14 cellular contexts compared by ENCODE assay signal in the genomic region with DNA sequence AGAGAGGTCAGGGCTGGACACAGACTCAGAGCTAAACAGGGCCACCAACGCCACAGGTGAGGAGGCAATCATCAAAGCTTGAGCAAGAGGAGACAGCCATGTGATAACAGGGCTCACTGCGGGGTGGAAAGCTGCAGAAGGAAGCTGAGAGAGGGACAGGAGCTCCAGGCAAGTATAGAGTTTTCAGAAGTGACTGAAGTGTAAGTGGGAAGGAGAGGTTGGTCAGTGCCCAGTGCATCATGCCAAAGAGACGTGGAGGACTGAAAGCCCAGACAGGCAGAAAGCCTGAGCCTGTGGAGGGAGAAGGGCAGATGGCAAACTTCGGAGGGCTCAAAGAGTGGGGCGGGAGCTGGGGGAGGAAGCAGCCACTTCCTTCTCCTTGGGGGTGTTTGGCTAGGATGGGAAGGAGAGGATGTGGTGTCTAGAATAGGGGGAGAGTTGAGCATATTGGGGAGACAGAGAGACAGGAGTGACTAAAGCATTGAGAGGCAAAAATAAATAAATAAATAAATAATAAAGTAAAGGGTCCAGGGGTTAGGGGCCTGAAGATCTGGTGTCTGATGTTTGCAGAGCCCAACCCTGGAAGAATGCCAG. TPM values are rescaled to one million over a fixed set of nuclear protein-coding genes. Genes with fewer than 3 reads are reported as not detected.
DNase-seq lines count a peak whose midpoint lies in the region; ATAC-seq and TF ChIP-seq lines count a peak whose summit lies in the region.
"Had no signal": no experiment of that assay in that cellular context is flagged by ENCODE, and none has a peak within 500 bp of the region (broad histone marks: within the 10 kb centered on the region; RNA-seq: fewer than 3 reads in every experiment).

No MANE protein-coding gene starts in this region.

- TF ChIP-seq CTCF in RWPE1 (conservative IDR thresholded peaks at IDR 0.05; ENCODE audit: low read depth), result no peak
- no peak for TF ChIP-seq CTCF in suprapubic skin (IDR thresholded peaks at IDR 0.05)
- TF ChIP-seq CTCF in prostate gland (IDR thresholded peaks at IDR 0.05), result no peak

- H3K36me3 ChIP-seq in suprapubic skin (peaks cover 3% of the 10 kb centered on the region), prostate gland (no peaks in the 10 kb centered on the region)
- H3K36me3 ChIP-seq: HAP-1 had no signal

- no peak overlapping the region for H3K4me3 Mint-ChIP-seq in activated naive CD4-positive, alpha-beta T cell treated with anti-CD3 and anti-CD28 coated beads, Interleukin-2, amount 50 U/mL, for 24 hours
- H3K4me3 Mint-ChIP-seq: memory B cell had no signal

- H3K27ac Mint-ChIP-seq in activated naive CD4-positive, alpha-beta T cell treated with anti-CD3 and anti-CD28 coated beads, Interleukin-2, amount 50 U/mL, for 24 hours, result peak overlapping the region; percentile 12
- H3K27ac Mint-ChIP-seq: memory B cell had no signal

- POLR2A ChIA-PET in RWPE1 (lab: Yijun Ruan, JAX; ENCODE audit: low non-redundant PET), result interaction anchor here (0.6 kb wide), 1 partner anchor 17 kb away, joined by 3 read pairs; no protein-coding TSS in a partner anchor

- H3K36me3 Mint-ChIP-seq in activated naive CD4-positive, alpha-beta T cell treated with anti-CD3 and anti-CD28 coated beads, Interleukin-2, amount 50 U/mL, for 24 hours, result no peaks in the 10 kb centered on the region
- H3K36me3 Mint-ChIP-seq: activated naive CD8-positive, alpha-beta T cell had no signal

- TF ChIP-seq EP300 in suprapubic skin (IDR thresholded peaks at IDR 0.05), result no peak

- H3K9me3 Mint-ChIP-seq in activated naive CD4-positive, alpha-beta T cell treated with anti-CD3 and anti-CD28 coated beads, Interleukin-2, amount 50 U/mL, for 24 hours, result no peaks in the 10 kb centered on the region
- H3K9me3 Mint-ChIP-seq: memory B cell had no signal

- no peak for ATAC-seq in HG03135 (IDR thresholded peaks at IDR 0.05; ENCODE audit: unreplicated experiment)

- 55% methylated on average over 4 of the region's 5 CpGs for WGBS in suprapubic skin
- WGBS in prostate gland, result 52% methylated on average over 5 of the region's 5 CpGs

- H3K4me3 ChIP-seq in suprapubic skin, result no peak overlapping the region
- no peak overlapping the region for H3K4me3 ChIP-seq in prostate gland
- H3K4me3 ChIP-seq: HAP-1 had no signal

- no peaks in the 10 kb centered on the region for H3K27me3 ChIP-seq in layer of hippocampus (ENCODE audit: control insufficient read depth, insufficient read depth, low read length)
- no peaks in the 10 kb centered on the region for H3K27me3 ChIP-seq in suprapubic skin
- no peaks in the 10 kb centered on the region for H3K27me3 ChIP-seq in prostate gland (replicated peaks; ENCODE audit: insufficient read depth)
- H3K27me3 ChIP-seq: esophagus muscularis mucosa had no signal

- H3K27ac ChIP-seq in RWPE1 (peak overlapping the region; percentile 90), layer of hippocampus (ENCODE audit: low read depth, low read length) (peak overlapping the region; percentile 13), suprapubic skin (peak overlapping the region; percentile 27), prostate gland (no peak overlapping the region)
- H3K27ac ChIP-seq: HL-60, VCaP had no signal

- CTCF ChIA-PET in RWPE1 (lab: Yijun Ruan, JAX), result interaction anchor here (0.7 kb wide), 2 partner anchors 64 to 67 kb away, joined by 3 read pairs; no protein-coding TSS in a partner anchor

- TF ChIP-seq POLR2A in suprapubic skin (IDR thresholded peaks at IDR 0.05) (no peak), prostate gland (IDR thresholded peaks at IDR 0.05) (no peak)

- DNase-seq in activated naive CD4-positive, alpha-beta T cell (lab: John Stamatoyannopoulos, UW), result no peak
- no peak for DNase-seq in RWPE1 (ENCODE audit: low spot score)
- no peak for DNase-seq in suprapubic skin (ENCODE audit: low spot score in 2 of 2)
- no peak for DNase-seq in NCI-H446 treated with DMSO at 0.1 percent for 48 hours (lab: John Stamatoyannopoulos, UW)
- no peak for DNase-seq in prostate gland (ENCODE audit: low spot score)

- H3K9me3 ChIP-seq in suprapubic skin, result no peaks in the 10 kb centered on the region
- H3K9me3 ChIP-seq in prostate gland, result no peaks in the 10 kb centered on the region
- H3K9me3 ChIP-seq: esophagus muscularis mucosa, HAP-1 had no signal

- H3K4me1 Mint-ChIP-seq in activated naive CD4-positive, alpha-beta T cell treated with anti-CD3 and anti-CD28 coated beads, Interleukin-2, amount 50 U/mL, for 24 hours, result peaks cover 30% of the 10 kb centered on the region

- H3K27me3 Mint-ChIP-seq in activated naive CD4-positive, alpha-beta T cell treated with anti-CD3 and anti-CD28 coated beads, Interleukin-2, amount 50 U/mL, for 24 hours, result peaks cover 17% of the 10 kb centered on the region

- intact Hi-C loops in prostate gland (cut with DNase I), result loop anchor here (2.0 to 5.0 kb wide), 3 partner anchors 13 to 63 kb away; no protein-coding TSS in a partner anchor

- H3K4me1 ChIP-seq in suprapubic skin (peaks cover 86% of the 10 kb centered on the region), prostate gland (replicated peaks) (no peaks in the 10 kb centered on the region)

RNA-seq across cellular contexts. Expression of gene KIFC3, which starts 2.6 kb away (rescaled TPM):
- total RNA-seq in suprapubic skin, result 100 to 1,000 TPM; 111 to 219 (median 153) TPM
- 10 to 100 TPM; 16.3 to 79.5 TPM for total RNA-seq in prostate gland

Comparison
In these comparisons a context has a peak if more than half of its experiments do, and no peak if none do; other contexts are left out.
1. H3K27ac ChIP-seq: peak in RWPE1 (single experiment), layer of hippocampus (single experiment) and suprapubic skin (single experiment); none in prostate gland (0 of 2).